18 cellular contexts compared by ENCODE assay signal in genomic region chr3:37321260-37321852, GRCh38.
DNase-seq lines count a peak whose midpoint lies in the region; ATAC-seq and TF ChIP-seq lines count a peak whose summit lies in the region.
"Had no signal": no experiment of that assay in that cellular context is flagged by ENCODE, and none has a peak within 500 bp of the region (broad histone marks: within the 10 kb centered on the region; RNA-seq: fewer than 3 reads in every experiment).

No MANE protein-coding gene starts in this region.

- POLR2A ChIA-PET in activated CD8-positive, alpha-beta T cell treated with anti-CD3 and anti-CD28 coated beads for 36 hours (lab: Charles Lee), result no interaction called here
- POLR2A ChIA-PET in activated CD8-positive, alpha-beta T cell treated with anti-CD3 and anti-CD28 coated beads, Interleukin-2, amount 10 ng/mL, durations not matched to agents 7 days and 5 days (lab: Charles Lee), result no interaction called here

- H3K9me3 ChIP-seq in body of pancreas, result no peaks in the 10 kb centered on the region

- no peak overlapping the region for H3K4me3 ChIP-seq in body of pancreas

- no peaks in the 10 kb centered on the region for H3K9me3 Mint-ChIP-seq in activated CD8-positive, alpha-beta T cell treated with anti-CD3 and anti-CD28 coated beads for 36 hours
- H3K9me3 Mint-ChIP-seq in activated CD8-positive, alpha-beta T cell treated with anti-CD3 and anti-CD28 coated beads, Interleukin-2, amount 10 ng/mL, durations not matched to agents 7 days and 5 days (ENCODE audit: insufficient read depth), result no peaks in the 10 kb centered on the region
- H3K9me3 Mint-ChIP-seq in stimulated activated naive CD8-positive, alpha-beta T cell treated with anti-CD3 and anti-CD28 coated beads, Interleukin-15, amount 100 ng/mL, for 72 hours, result no peaks in the 10 kb centered on the region
- H3K9me3 Mint-ChIP-seq: CD8-positive, alpha-beta T cell; naive B cell had no signal

- CTCF ChIA-PET in activated CD8-positive, alpha-beta T cell treated with anti-CD3 and anti-CD28 coated beads for 36 hours (lab: Charles Lee), result interaction anchor here (2.0 kb wide), 1 partner anchor 13 kb away, joined by 11 read pairs; no protein-coding TSS in a partner anchor
- CTCF ChIA-PET in activated CD8-positive, alpha-beta T cell treated with anti-CD3 and anti-CD28 coated beads, Interleukin-2, amount 10 ng/mL, durations not matched to agents 7 days and 5 days (lab: Charles Lee), result no interaction called here

- DNase-seq in activated CD8-positive, alpha-beta T cell treated with anti-CD3 and anti-CD28 coated beads for 36 hours, result no peak
- DNase-seq in activated CD8-positive, alpha-beta T cell treated with anti-CD3 and anti-CD28 coated beads, Interleukin-2, amount 10 ng/mL, durations not matched to agents 7 days and 5 days, result no peak
- no peak for DNase-seq in body of pancreas
- peak; percentile 27 for DNase-seq in kidney glomerular epithelial cell (lab: John Stamatoyannopoulos, UW)
- no peak for DNase-seq in stimulated activated naive CD8-positive, alpha-beta T cell treated with anti-CD3 and anti-CD28 coated beads, Interleukin-15, amount 100 ng/mL, for 72 hours
- no peak for DNase-seq in RPMI8226
- no peak for DNase-seq in SK-N-DZ (ENCODE audit: low spot score)
- DNase-seq: amygdala; CD8-positive, alpha-beta T cell; effector CD8-positive, alpha-beta T cell; EL; Kasumi-1; naive B cell; NCI-H1436 treated with DMSO at 0.1 percent for 48 hours; NCI-H510A; stimulated activated CD4-positive, alpha-beta T cell treated with anti-CD3 and anti-CD28 coated beads, Interleukin-2, amount 100 ng/mL, for 24 hours; stimulated activated CD8-positive, alpha-beta memory T cell treated with anti-CD3 and anti-CD28 coated beads, Interleukin-4, amount 100 ng/mL, for 48 hours had no signal

- no peaks in the 10 kb centered on the region for H3K27me3 Mint-ChIP-seq in activated CD8-positive, alpha-beta T cell treated with anti-CD3 and anti-CD28 coated beads for 36 hours
- no peaks in the 10 kb centered on the region for H3K27me3 Mint-ChIP-seq in activated CD8-positive, alpha-beta T cell treated with anti-CD3 and anti-CD28 coated beads, Interleukin-2, amount 10 ng/mL, durations not matched to agents 7 days and 5 days (ENCODE audit: low read depth)
- H3K27me3 Mint-ChIP-seq in stimulated activated naive CD8-positive, alpha-beta T cell treated with anti-CD3 and anti-CD28 coated beads, Interleukin-15, amount 100 ng/mL, for 72 hours, result no peaks in the 10 kb centered on the region
- H3K27me3 Mint-ChIP-seq: naive B cell had no signal

- 43 to 44% methylated on average over 5 of the region's 5 CpGs for WGBS in body of pancreas, 2 donors

- H3K27ac ChIP-seq in body of pancreas, result no peak overlapping the region

- H3K4me1 Mint-ChIP-seq in activated CD8-positive, alpha-beta T cell treated with anti-CD3 and anti-CD28 coated beads for 36 hours (ENCODE audit: low read depth), result peaks cover 25% of the 10 kb centered on the region
- no peaks in the 10 kb centered on the region for H3K4me1 Mint-ChIP-seq in activated CD8-positive, alpha-beta T cell treated with anti-CD3 and anti-CD28 coated beads, Interleukin-2, amount 10 ng/mL, durations not matched to agents 7 days and 5 days (ENCODE audit: low read depth)
- peaks cover 28% of the 10 kb centered on the region for H3K4me1 Mint-ChIP-seq in stimulated activated naive CD8-positive, alpha-beta T cell treated with anti-CD3 and anti-CD28 coated beads, Interleukin-15, amount 100 ng/mL, for 72 hours

- peaks cover 0 to 11% of the 10 kb centered on the region in 2 donors for H3K36me3 ChIP-seq in body of pancreas (replicated peaks in 1 of 2; ENCODE audit: insufficient read depth in 1 of 2, low read depth in 2 of 2)

- TF ChIP-seq POLR2A in body of pancreas (IDR thresholded peaks at IDR 0.05), result no peak

- peaks cover 9% of the 10 kb centered on the region for H3K4me1 ChIP-seq in body of pancreas

- no peak for TF ChIP-seq CTCF in activated CD8-positive, alpha-beta T cell treated with anti-CD3 and anti-CD28 coated beads for 36 hours (IDR thresholded peaks at IDR 0.05)
- no peak for TF ChIP-seq CTCF in body of pancreas (IDR thresholded peaks at IDR 0.05)

- intact Hi-C loops in activated CD8-positive, alpha-beta T cell treated with anti-CD3 and anti-CD28 coated beads for 36 hours (cut with micrococcal nuclease), result no loop called here
- intact Hi-C loops in body of pancreas (cut with DNase I), result no loop called here

- H3K27me3 ChIP-seq in body of pancreas, result no peaks in the 10 kb centered on the region

- peak overlapping the region; percentile 21 for H3K27ac Mint-ChIP-seq in activated CD8-positive, alpha-beta T cell treated with anti-CD3 and anti-CD28 coated beads for 36 hours
- H3K27ac Mint-ChIP-seq in activated CD8-positive, alpha-beta T cell treated with anti-CD3 and anti-CD28 coated beads, Interleukin-2, amount 10 ng/mL, durations not matched to agents 7 days and 5 days, result no peak overlapping the region
- H3K27ac Mint-ChIP-seq in stimulated activated naive CD8-positive, alpha-beta T cell treated with anti-CD3 and anti-CD28 coated beads, Interleukin-15, amount 100 ng/mL, for 72 hours, result peak overlapping the region; percentile 38 to 69
- H3K27ac Mint-ChIP-seq: CD8-positive, alpha-beta T cell had no signal

- peaks cover 54% of the 10 kb centered on the region for H3K36me3 Mint-ChIP-seq in activated CD8-positive, alpha-beta T cell treated with anti-CD3 and anti-CD28 coated beads for 36 hours (ENCODE audit: low read depth)
- H3K36me3 Mint-ChIP-seq in activated CD8-positive, alpha-beta T cell treated with anti-CD3 and anti-CD28 coated beads, Interleukin-2, amount 10 ng/mL, durations not matched to agents 7 days and 5 days (ENCODE audit: low read depth), result peaks cover 64% of the 10 kb centered on the region

- no peak overlapping the region for H3K4me3 Mint-ChIP-seq in activated CD8-positive, alpha-beta T cell treated with anti-CD3 and anti-CD28 coated beads for 36 hours
- H3K4me3 Mint-ChIP-seq in activated CD8-positive, alpha-beta T cell treated with anti-CD3 and anti-CD28 coated beads, Interleukin-2, amount 10 ng/mL, durations not matched to agents 7 days and 5 days, result no peak overlapping the region
- no peak overlapping the region for H3K4me3 Mint-ChIP-seq in stimulated activated naive CD8-positive, alpha-beta T cell treated with anti-CD3 and anti-CD28 coated beads, Interleukin-15, amount 100 ng/mL, for 72 hours
- H3K4me3 Mint-ChIP-seq: CD8-positive, alpha-beta T cell; naive B cell had no signal

- ATAC-seq in activated CD8-positive, alpha-beta T cell treated with anti-CD3 and anti-CD28 coated beads for 36 hours, result peak; percentile 42
- no peak for ATAC-seq in activated CD8-positive, alpha-beta T cell treated with anti-CD3 and anti-CD28 coated beads, Interleukin-2, amount 10 ng/mL, durations not matched to agents 7 days and 5 days
- peak; percentile 27 for ATAC-seq in body of pancreas
- no peak for ATAC-seq in stimulated activated naive CD8-positive, alpha-beta T cell treated with anti-CD3 and anti-CD28 coated beads, Interleukin-15, amount 100 ng/mL, for 72 hours
- ATAC-seq in activated CD4-positive, CD25-positive, alpha-beta regulatory T cell treated with anti-CD3 and anti-CD28 coated beads, Interleukin-2, amount 50 U/mL, for 24 hours, result no peak
- ATAC-seq: CD8-positive, alpha-beta T cell had no signal

Comparison
In these comparisons a context has a peak if more than half of its experiments do, and no peak if none do; other contexts are left out.
1. ATAC-seq: peak in activated CD8-positive, alpha-beta T cell treated with anti-CD3 and anti-CD28 coated beads for 36 hours (single experiment) and body of pancreas (single experiment); none in activated CD8-positive, alpha-beta T cell treated with anti-CD3 and anti-CD28 coated beads, Interleukin-2, amount 10 ng/mL, durations not matched to agents 7 days and 5 days (single experiment), stimulated activated naive CD8-positive, alpha-beta T cell treated with anti-CD3 and anti-CD28 coated beads, Interleukin-15, amount 100 ng/mL, for 72 hours (single experiment) and activated CD4-positive, CD25-positive, alpha-beta regulatory T cell treated with anti-CD3 and anti-CD28 coated beads, Interleukin-2, amount 50 U/mL, for 24 hours (0 of 2).